8 cellular contexts compared by ENCODE assay signal in the genomic region with DNA sequence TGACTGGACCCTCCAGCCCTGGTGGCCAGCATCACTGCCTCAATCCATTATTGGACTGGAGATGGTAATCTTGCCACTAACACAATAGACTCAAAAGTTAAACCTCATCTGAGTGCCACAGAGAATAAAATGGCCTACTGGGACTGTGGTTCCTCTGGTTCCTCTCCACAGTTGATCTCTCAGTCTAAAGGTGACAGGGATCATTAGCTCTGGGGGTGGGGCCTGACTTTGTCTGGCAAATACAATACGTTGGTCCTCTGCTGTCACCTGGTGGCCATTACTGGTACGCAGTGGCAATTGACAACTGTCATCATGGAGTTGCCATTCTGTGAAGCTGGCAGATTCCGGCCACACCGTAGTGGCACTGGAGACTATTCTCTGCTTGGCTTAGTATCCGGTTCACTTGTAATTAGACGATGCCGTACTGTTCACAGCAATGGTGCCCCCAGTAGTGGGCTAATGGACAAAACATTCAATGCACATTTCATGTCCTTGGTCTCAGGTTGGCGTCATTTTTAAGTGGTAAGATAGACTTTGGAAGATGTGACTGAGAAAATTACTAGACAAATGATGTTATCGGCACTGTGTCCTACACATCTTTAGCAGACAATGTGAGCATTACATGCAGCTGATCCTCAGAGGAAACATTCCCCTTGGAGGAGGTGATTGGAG. TPM values are rescaled to one million over a fixed set of nuclear protein-coding genes. Genes with fewer than 3 reads are reported as not detected.
A peak's percentile ranks its signal among the peaks of the same experiment; 100 is the strongest.
DNase-seq lines count a peak whose midpoint lies in the region; ATAC-seq and TF ChIP-seq lines count a peak whose summit lies in the region.

No MANE protein-coding gene starts in this region.

- in situ Hi-C loops in G401 (cut with HindIII; ENCODE audit: low sequenced_read_pairs) (no loop called here), transverse colon (cut with MboI; ENCODE audit: low pct_ligation_motif_present in 1 of 4, low pct_unique_long_range_greater_than_20kb in 1 of 4, low sequenced_read_pairs in 3 of 4) (loop anchor here in 2 of 4 donors (10.0 to 25.0 kb wide), 3 partner anchors 72 to 469 kb away; no protein-coding TSS in a partner anchor)

- no peaks in the 10 kb centered on the region for H3K9me3 ChIP-seq in osteoblast (ENCODE audit: low read depth, low read length)
- H3K9me3 ChIP-seq in transverse colon, result no peaks in the 10 kb centered on the region

- H2AFZ ChIP-seq in GM23338, result no peak overlapping the region
- no peak overlapping the region for H2AFZ ChIP-seq in KMS-11 (ENCODE audit: low read depth)
- no peak overlapping the region for H2AFZ ChIP-seq in osteoblast (ENCODE audit: low read length)

- no peak for TF ChIP-seq EP300 in transverse colon (IDR thresholded peaks at IDR 0.05; ENCODE audit: low read depth)

- no peaks in the 10 kb centered on the region for H3F3A ChIP-seq in GM23338 (replicated peaks; ENCODE audit: low read depth)

- peak; percentile 30 for DNase-seq in G401 (ENCODE audit: low spot score)
- DNase-seq in GM23338 (ENCODE audit: low spot score), result peak; percentile 95
- peak; percentile 75 for DNase-seq in RKO (ENCODE audit: low spot score)
- DNase-seq in activated T-helper 1 cell treated with anti-CD3 and anti-CD28 coated beads, Interleukin-12 subunit alpha, Interleukin-12 subunit beta, Interleukin-2, Interleukin-4 antibody, amounts not matched to agents 30 ng/mL and 10 ng/mL and 1 ng/mL, durations not matched to agents 14 hours and 24 hours and 36 hours (ENCODE audit: low spot score), result peak; percentile 61
- DNase-seq in foreskin fibroblast, result peak; percentile 36 to 80
- DNase-seq in osteoblast (ENCODE audit: insufficient read length, low spot score, missing footprints), result no peak
- DNase-seq in transverse colon, result peak; percentile 92

- no peak overlapping the region for H3K4me3 Mint-ChIP-seq in GM23338
- H3K4me3 Mint-ChIP-seq in activated T-helper 1 cell treated with anti-CD3 and anti-CD28 coated beads, Interleukin-12 subunit alpha, Interleukin-12 subunit beta, Interleukin-2, Interleukin-4 antibody, amounts not matched to agents 30 ng/mL and 10 ng/mL and 1 ng/mL, durations not matched to agents 14 hours and 24 hours and 36 hours, result no peak overlapping the region

- H3K79me2 ChIP-seq in GM23338 (replicated peaks; ENCODE audit: insufficient read depth), result no peaks in the 10 kb centered on the region
- H3K79me2 ChIP-seq in KMS-11 (ENCODE audit: insufficient read depth, low read depth), result no peaks in the 10 kb centered on the region
- no peaks in the 10 kb centered on the region for H3K79me2 ChIP-seq in osteoblast (ENCODE audit: insufficient read depth, low read length)

- no peak overlapping the region for H3K4me3 ChIP-seq in GM23338
- no peak overlapping the region for H3K4me3 ChIP-seq in KMS-11 (IDR thresholded peaks at IDR 0.05; ENCODE audit: insufficient read depth, low read depth, low read length)
- H3K4me3 ChIP-seq in foreskin fibroblast (ENCODE audit: low read depth in 1 of 2, low read length in 2 of 2), result no peak overlapping the region
- H3K4me3 ChIP-seq in osteoblast (ENCODE audit: insufficient read depth, low read length), result no peak overlapping the region
- H3K4me3 ChIP-seq in transverse colon, result no peak overlapping the region

- H3K27me3 ChIP-seq in GM23338 (ENCODE audit: insufficient read depth) (no peaks in the 10 kb centered on the region), KMS-11 (ENCODE audit: insufficient read depth, low read depth) (no peaks in the 10 kb centered on the region), osteoblast (ENCODE audit: insufficient read depth, low read length) (peaks cover 20% of the 10 kb centered on the region), transverse colon (no peaks in the 10 kb centered on the region)

- ATAC-seq in GM23338, result peak; percentile 95

- H3K27ac Mint-ChIP-seq in GM23338, result no peak overlapping the region
- no peak overlapping the region for H3K27ac Mint-ChIP-seq in activated T-helper 1 cell treated with anti-CD3 and anti-CD28 coated beads, Interleukin-12 subunit alpha, Interleukin-12 subunit beta, Interleukin-2, Interleukin-4 antibody, amounts not matched to agents 30 ng/mL and 10 ng/mL and 1 ng/mL, durations not matched to agents 14 hours and 24 hours and 36 hours

- H3K4me1 Mint-ChIP-seq in GM23338, result peaks cover 12% of the 10 kb centered on the region
- peaks cover 6% of the 10 kb centered on the region for H3K4me1 Mint-ChIP-seq in activated T-helper 1 cell treated with anti-CD3 and anti-CD28 coated beads, Interleukin-12 subunit alpha, Interleukin-12 subunit beta, Interleukin-2, Interleukin-4 antibody, amounts not matched to agents 30 ng/mL and 10 ng/mL and 1 ng/mL, durations not matched to agents 14 hours and 24 hours and 36 hours (ENCODE audit: low read depth)

- H3K36me3 ChIP-seq in GM23338 (ENCODE audit: insufficient read depth) (0 out of 2 replicates have a peak, but pooled peaks cover 8% of the 10 kb centered on the region), KMS-11 (ENCODE audit: insufficient read depth) (no peaks in the 10 kb centered on the region), osteoblast (ENCODE audit: insufficient read depth, low read length) (no peaks in the 10 kb centered on the region), transverse colon (no peaks in the 10 kb centered on the region)

- H3K9me2 ChIP-seq in GM23338 (ENCODE audit: insufficient read depth), result 0 out of 2 replicates have a peak, but pooled peaks cover 6% of the 10 kb centered on the region

- intact Hi-C loops in activated T-helper 1 cell treated with anti-CD3 and anti-CD28 coated beads, Interleukin-12 subunit alpha, Interleukin-12 subunit beta, Interleukin-2, Interleukin-4 antibody, amounts not matched to agents 30 ng/mL and 10 ng/mL and 1 ng/mL, durations not matched to agents 14 hours and 24 hours and 36 hours (cut with micrococcal nuclease), result loop anchor here (1.0 to 5.0 kb wide), 7 partner anchors 74 to 725 kb away; no protein-coding TSS in a partner anchor
- intact Hi-C loops in transverse colon (cut with DNase I; ENCODE audit: low total_unique reads), result loop anchor here (10.0 kb wide), 1 partner anchor 72 kb away; no protein-coding TSS in a partner anchor

- H3K9ac ChIP-seq in KMS-11, result no peak overlapping the region

- no peak for TF ChIP-seq POLR2A in transverse colon (IDR thresholded peaks at IDR 0.05)

- no peaks in the 10 kb centered on the region for H3K27me3 Mint-ChIP-seq in GM23338 (ENCODE audit: insufficient read depth, low read depth, poor library complexity)
- H3K27me3 Mint-ChIP-seq in activated T-helper 1 cell treated with anti-CD3 and anti-CD28 coated beads, Interleukin-12 subunit alpha, Interleukin-12 subunit beta, Interleukin-2, Interleukin-4 antibody, amounts not matched to agents 30 ng/mL and 10 ng/mL and 1 ng/mL, durations not matched to agents 14 hours and 24 hours and 36 hours (ENCODE audit: insufficient read depth), result peaks cover 11% of the 10 kb centered on the region

- 49% methylated on average over 9 of the region's 9 CpGs; no CpG with 5 or more reads in 1 of the 2 donors for WGBS in transverse colon (ENCODE audit: low coverage in 1 of 2), 2 donors

- H3K9me3 Mint-ChIP-seq in GM23338, result peaks cover 25% of the 10 kb centered on the region
- H3K9me3 Mint-ChIP-seq in activated T-helper 1 cell treated with anti-CD3 and anti-CD28 coated beads, Interleukin-12 subunit alpha, Interleukin-12 subunit beta, Interleukin-2, Interleukin-4 antibody, amounts not matched to agents 30 ng/mL and 10 ng/mL and 1 ng/mL, durations not matched to agents 14 hours and 24 hours and 36 hours, result no peaks in the 10 kb centered on the region

- H3K4me1 ChIP-seq in GM23338 (ENCODE audit: insufficient read depth) (no peaks in the 10 kb centered on the region), KMS-11 (ENCODE audit: low read depth, poor library complexity, severe bottlenecking) (no peaks in the 10 kb centered on the region), osteoblast (ENCODE audit: insufficient read depth, low read length) (no peaks in the 10 kb centered on the region), transverse colon (no peaks in the 10 kb centered on the region)

- no peak overlapping the region for H3K27ac ChIP-seq in GM23338 (ENCODE audit: low read depth)
- no peak overlapping the region for H3K27ac ChIP-seq in KMS-11
- H3K27ac ChIP-seq in osteoblast (ENCODE audit: low read depth, low read length), result no peak overlapping the region
- H3K27ac ChIP-seq in transverse colon, result no peak overlapping the region

- no peak overlapping the region for H3K4me2 ChIP-seq in GM23338
- no peak overlapping the region for H3K4me2 ChIP-seq in KMS-11
- no peak overlapping the region for H3K4me2 ChIP-seq in osteoblast (ENCODE audit: insufficient read depth, low read length)

- H4K20me1 ChIP-seq in GM23338 (replicated peaks; ENCODE audit: insufficient read depth), result no peaks in the 10 kb centered on the region
- H4K20me1 ChIP-seq in KMS-11 (ENCODE audit: insufficient read depth), result no peaks in the 10 kb centered on the region
- H4K20me1 ChIP-seq in osteoblast (ENCODE audit: insufficient read depth, low read length), result no peaks in the 10 kb centered on the region

- peaks cover 15% of the 10 kb centered on the region for H3K36me3 Mint-ChIP-seq in GM23338 (ENCODE audit: low read depth)
- no peaks in the 10 kb centered on the region for H3K36me3 Mint-ChIP-seq in activated T-helper 1 cell treated with anti-CD3 and anti-CD28 coated beads, Interleukin-12 subunit alpha, Interleukin-12 subunit beta, Interleukin-2, Interleukin-4 antibody, amounts not matched to agents 30 ng/mL and 10 ng/mL and 1 ng/mL, durations not matched to agents 14 hours and 24 hours and 36 hours (ENCODE audit: low read depth)

- TF ChIP-seq CTCF in GM23338 (conservative IDR thresholded peaks at IDR 0.05; ENCODE audit: low read depth in 2 of 2) (peak; percentile 94 to 99), KMS-11 (conservative IDR thresholded peaks at IDR 0.05; ENCODE audit: low read depth, low read length) (peak; percentile 91), foreskin fibroblast (IDR thresholded peaks at IDR 0.05; ENCODE audit: low read depth, low read length) (peak; percentile 95), osteoblast (IDR thresholded peaks at IDR 0.05; ENCODE audit: extremely low read depth, low read depth, low read length) (peak; percentile 97), transverse colon (IDR thresholded peaks at IDR 0.05) (peak; percentile 82 to 99 (median 90))

RNA-seq across cellular contexts. Expression of gene FGFBP2, which starts 6.7 kb away (rescaled TPM):
- not detected in 2 replicates for total RNA-seq in G401 (2014; rRNA removed; shearing (Covaris generic))
- 0.56 and 0.93 TPM in 2 replicates for total RNA-seq in GM23338 (2014; rRNA removed; shearing (Covaris generic))
- polyA plus RNA-seq in GM23338 (2016; fragmentation: Nextera tagmentation; extraction: Ambion mirVana), result 0.18 and 0.37 TPM in 2 replicates
- 4.8 and 7.7 TPM in 2 replicates for total RNA-seq in activated T-helper 1 cell treated with anti-CD3 and anti-CD28 coated beads, Interleukin-12 subunit alpha, Interleukin-12 subunit beta, Interleukin-2, Interleukin-4 antibody, amounts not matched to agents 30 ng/mL and 10 ng/mL and 1 ng/mL, durations not matched to agents 14 hours and 24 hours and 36 hours
- 0.36 TPM in 1 of 2 replicates, not detected in the other for total RNA-seq in osteoblast
- 1 to 10 TPM in 2 of 4 donors, not detected in 2; 2.2 to 5.6 TPM for total RNA-seq in transverse colon

RNA-seq across cellular contexts. Expression of gene FGFBP1, which starts 17.8 kb away (rescaled TPM):
- total RNA-seq in G401 (2014; rRNA removed; shearing (Covaris generic)), result not detected in 2 replicates
- not detected in 2 replicates for total RNA-seq in GM23338 (2014; rRNA removed; shearing (Covaris generic))
- 0.15 and 0.42 TPM in 2 replicates for polyA plus RNA-seq in GM23338 (2016; fragmentation: Nextera tagmentation; extraction: Ambion mirVana)
- total RNA-seq in activated T-helper 1 cell treated with anti-CD3 and anti-CD28 coated beads, Interleukin-12 subunit alpha, Interleukin-12 subunit beta, Interleukin-2, Interleukin-4 antibody, amounts not matched to agents 30 ng/mL and 10 ng/mL and 1 ng/mL, durations not matched to agents 14 hours and 24 hours and 36 hours, result not detected in 2 replicates
- total RNA-seq in osteoblast (not detected in 2 replicates), transverse colon (10 to 100 TPM in 2 of 4 donors, 1 to 10 TPM in 2; 7.0 to 12.6 (median 10.1) TPM)
